In genomic region chr11:78907636-78908035, GRCh38 we compare ENCODE assay signal across 25 cellular contexts.
A peak's percentile ranks its signal among the peaks of the same experiment; 100 is the strongest.
DNase-seq lines count a peak whose midpoint lies in the region; ATAC-seq and TF ChIP-seq lines count a peak whose summit lies in the region.
"Had no signal": no experiment of that assay in that cellular context is flagged by ENCODE, and none has a peak within 500 bp of the region (broad histone marks: within the 10 kb centered on the region; RNA-seq: fewer than 3 reads in every experiment).

No MANE protein-coding gene starts in this region.

- H3K27me3 ChIP-seq in IMR-90 (ENCODE audit: control insufficient read depth, insufficient read depth, low read length) (no peaks in the 10 kb centered on the region), lung (ENCODE audit: control insufficient read depth, insufficient read depth) (no peaks in the 10 kb centered on the region), neuronal stem cell (ENCODE audit: control insufficient read depth in 3 of 3, insufficient read depth in 3 of 3, low read depth in 1 of 3, low read length in 3 of 3) (no peaks in the 10 kb centered on the region)
- H3K27me3 ChIP-seq: esophagus muscularis mucosa, sigmoid colon, upper lobe of right lung had no signal

- H4K5ac ChIP-seq in IMR-90 (ENCODE audit: low read depth, low read length), result no peak overlapping the region

- H2AK9ac ChIP-seq in IMR-90 (replicated peaks; ENCODE audit: low read depth, low read length, poor library complexity), result no peak overlapping the region

- H2AFZ ChIP-seq in IMR-90 (replicated peaks; ENCODE audit: low read length, poor library complexity) (no peak overlapping the region), neuronal stem cell (ENCODE audit: low read length) (no peak overlapping the region)

- POLR2A ChIA-PET in IMR-90 (lab: Charles Lee; ENCODE audit: unreplicated experiment), result no interaction called here

- no peaks in the 10 kb centered on the region for H3K9me3 Mint-ChIP-seq in Calu3 (ENCODE audit: low read depth, unreplicated experiment)
- H3K9me3 Mint-ChIP-seq: neural crest cell; stimulated activated effector memory CD8-positive, alpha-beta T cell treated with anti-CD3 and anti-CD28 coated beads, Interleukin-12 subunit alpha, Interleukin-12 subunit beta, amount 100 ng/mL, for 72 hours; T-helper 2 cell treated with Interferon-gamma antibody and Interleukin-4, amounts not matched to agents 5 μg/mL and 100 μg/mL, for 36 hours had no signal

- in situ Hi-C loops in IMR-90 (cut with MboI; ENCODE audit: low sequenced_read_pairs), result no loop called here

- TF ChIP-seq CTCF in Calu3 (IDR thresholded peaks at IDR 0.05; ENCODE audit: unreplicated experiment) (no peak), IMR-90 (conservative IDR thresholded peaks at IDR 0.05; ENCODE audit: low read depth, low read length) (no peak), lung (IDR thresholded peaks at IDR 0.05; ENCODE audit: control extremely low read depth, extremely low read depth) (no peak)

- H3K18ac ChIP-seq in IMR-90 (ENCODE audit: low read depth, low read length), result no peak overlapping the region
- H3K18ac ChIP-seq in neuronal stem cell (ENCODE audit: low read length), result no peak overlapping the region

- no peak overlapping the region for H4K8ac ChIP-seq in IMR-90 (ENCODE audit: low read depth in 2 of 2, low read length in 2 of 2)
- H4K8ac ChIP-seq in neuronal stem cell (ENCODE audit: low read depth, low read length), result no peak overlapping the region

- H3K9ac ChIP-seq in IMR-90 (ENCODE audit: low read depth, low read length), result no peak overlapping the region
- H3K9ac ChIP-seq in neuronal stem cell (ENCODE audit: low read depth, low read length, poor library complexity), result no peak overlapping the region

- dilution Hi-C loops in IMR-90 (cut with HindIII; ENCODE audit: low sequenced_read_pairs, unreplicated experiment), result no loop called here

- H2BK15ac ChIP-seq in IMR-90 (ENCODE audit: low read depth, low read length) (no peak overlapping the region), neuronal stem cell (ENCODE audit: low read length) (no peak overlapping the region)

- BruUV-seq in Calu3 (replicated peaks; lab: Mats Ljungman, UMichigan), result no TSS peak
- no TSS peak for BruUV-seq in IMR-90 (replicated peaks; lab: Mats Ljungman, UMichigan)

- no CpG with 5 or more reads among the region's 4 CpGs for WGBS in IMR-90 (ENCODE audit: extremely low coverage in 2 of 2, insufficient read length in 1 of 2), 2 experiments
- WGBS in lung, 2 donors, result 58 to 89% methylated on average over 4 of the region's 4 CpGs
- WGBS in neuronal stem cell (ENCODE audit: extremely low coverage in 2 of 2, insufficient read length in 2 of 2, insufficient replicate concordance in 1 of 2), 2 donors, result no CpG with 5 or more reads among the region's 4 CpGs

- no peak overlapping the region for H2BK12ac ChIP-seq in neuronal stem cell (ENCODE audit: low read length)

- no peak overlapping the region for H2BK20ac ChIP-seq in IMR-90 (ENCODE audit: low read depth, low read length)

- H3K36me3 ChIP-seq in IMR-90 (ENCODE audit: control insufficient read depth, insufficient read depth, low read length), result no peaks in the 10 kb centered on the region; the same call in 1 of the 2 replicates
- H3K36me3 ChIP-seq in lung (ENCODE audit: control insufficient read depth in 2 of 2, insufficient read depth in 2 of 2, low read length in 2 of 2), result no peaks in the 10 kb centered on the region
- H3K36me3 ChIP-seq in neuronal stem cell (replicated peaks in 1 of 2; ENCODE audit: control insufficient read depth in 2 of 2, insufficient read depth in 2 of 2, low read length in 2 of 2), result no peaks in the 10 kb centered on the region
- H3K36me3 ChIP-seq: esophagus muscularis mucosa, sigmoid colon, upper lobe of right lung had no signal

- H3K4me3 Mint-ChIP-seq in Calu3 (ENCODE audit: low read depth, unreplicated experiment), result no peak overlapping the region
- H3K4me3 Mint-ChIP-seq: activated CD4-positive, alpha-beta T cell treated with anti-CD3 and anti-CD28 coated beads for 36 hours; activated CD8-positive, alpha-beta T cell treated with anti-CD3 and anti-CD28 coated beads, Interleukin-2, amount 10 ng/mL, durations not matched to agents 7 days and 5 days; activated naive CD8-positive, alpha-beta T cell; CD14-positive monocyte; neural crest cell; stimulated activated effector memory CD8-positive, alpha-beta T cell treated with anti-CD3 and anti-CD28 coated beads, Interleukin-12 subunit alpha, Interleukin-12 subunit beta, amount 100 ng/mL, for 72 hours; T-helper 2 cell treated with Interferon-gamma antibody and Interleukin-4, amounts not matched to agents 5 μg/mL and 100 μg/mL, for 36 hours had no signal

- no peak overlapping the region for H2BK120ac ChIP-seq in IMR-90 (ENCODE audit: low read depth, low read length)
- no peak overlapping the region for H2BK120ac ChIP-seq in neuronal stem cell (ENCODE audit: low read depth, low read length)

- H4K91ac ChIP-seq in IMR-90 (ENCODE audit: insufficient read depth, low read depth, low read length), result no peak overlapping the region
- no peak overlapping the region for H4K91ac ChIP-seq in neuronal stem cell (ENCODE audit: low read depth, low read length, poor library complexity)

- H3K79me1 ChIP-seq in IMR-90 (ENCODE audit: low read depth in 1 of 2, low read length in 2 of 2) (no peaks in the 10 kb centered on the region), neuronal stem cell (ENCODE audit: low read depth, low read length) (no peaks in the 10 kb centered on the region)

- H3K4me1 Mint-ChIP-seq in Calu3 (ENCODE audit: low read depth, unreplicated experiment), result peaks cover 10% of the 10 kb centered on the region
- H3K4me1 Mint-ChIP-seq: activated CD4-positive, alpha-beta T cell treated with anti-CD3 and anti-CD28 coated beads for 36 hours; CD14-positive monocyte; stimulated activated effector memory CD8-positive, alpha-beta T cell treated with anti-CD3 and anti-CD28 coated beads, Interleukin-12 subunit alpha, Interleukin-12 subunit beta, amount 100 ng/mL, for 72 hours had no signal

- H3K56ac ChIP-seq in IMR-90 (ENCODE audit: extremely low read depth, insufficient read depth, low read length), result no peak overlapping the region

- ATAC-seq in IMR-90 (ENCODE audit: low read depth) (no peak), lung (ENCODE audit: insufficient read depth, low FRiP score) (peak; percentile 61)
- ATAC-seq: activated CD4-positive, alpha-beta T cell treated with anti-CD3 and anti-CD28 coated beads for 36 hours; activated CD8-positive, alpha-beta T cell treated with anti-CD3 and anti-CD28 coated beads, Interleukin-2, amount 10 ng/mL, durations not matched to agents 7 days and 5 days; stimulated activated effector memory CD8-positive, alpha-beta T cell treated with anti-CD3 and anti-CD28 coated beads, Interleukin-12 subunit alpha, Interleukin-12 subunit beta, amount 100 ng/mL, for 72 hours; upper lobe of right lung had no signal

- H4K20me1 ChIP-seq in IMR-90 (ENCODE audit: insufficient read depth, low read length), result no peaks in the 10 kb centered on the region

- H3K27ac ChIP-seq in IMR-90 (ENCODE audit: insufficient read depth, low read length) (no peak overlapping the region), epithelial cell of prostate (no peak overlapping the region), lung (ENCODE audit: low read depth in 1 of 2, low read length in 1 of 2) (no peak overlapping the region), neuronal stem cell (replicated peaks; ENCODE audit: low read length) (no peak overlapping the region)
- H3K27ac ChIP-seq: coronary artery, esophagus muscularis mucosa, sigmoid colon, upper lobe of right lung had no signal

- H3K14ac ChIP-seq in IMR-90 (replicated peaks; ENCODE audit: low read depth, low read length), result no peak overlapping the region
- no peak overlapping the region for H3K14ac ChIP-seq in neuronal stem cell (ENCODE audit: low read length)

- TF ChIP-seq POLR2A in IMR-90 (IDR thresholded peaks at IDR 0.05; ENCODE audit: low read depth, low read length), result no peak

- H3K9me1 ChIP-seq in IMR-90 (ENCODE audit: insufficient read depth, low read length), result peaks cover 4% of the 10 kb centered on the region; the same call in 1 of the 2 replicates

- H3K4me1 ChIP-seq in IMR-90 (ENCODE audit: control insufficient read depth, insufficient read depth, low read length) (no peaks in the 10 kb centered on the region), lung (ENCODE audit: control insufficient read depth in 2 of 2, insufficient read depth in 2 of 2, low read length in 2 of 2) (no peaks in the 10 kb centered on the region), neuronal stem cell (ENCODE audit: control insufficient read depth in 2 of 2, insufficient read depth in 1 of 2, low read depth in 1 of 2, low read length in 2 of 2) (peaks cover 0 to 2% of the 10 kb centered on the region in 2 donors)
- H3K4me1 ChIP-seq: upper lobe of right lung had no signal

- intact Hi-C loops in Calu3 (cut with micrococcal nuclease; ENCODE audit: unreplicated experiment) (loop anchor here (5.0 kb wide), 1 partner anchor 40 kb away; no protein-coding TSS in a partner anchor), IMR-90 (cut with micrococcal nuclease) (no loop called here)

- peak; percentile 8 for DNase-seq in Calu3
- DNase-seq in IMR-90, result peak; percentile 5
- DNase-seq in epithelial cell of prostate (ENCODE audit: low read depth, low spot score), result peak; percentile 5
- DNase-seq in lung (ENCODE audit: low spot score), result no peak
- no peak for DNase-seq in neuronal stem cell (ENCODE audit: low spot score)
- DNase-seq in hepatic stellate cell (ENCODE audit: low spot score), result no peak
- no peak for DNase-seq in T-helper 1 cell
- DNase-seq: activated CD4-positive, alpha-beta T cell treated with anti-CD3 and anti-CD28 coated beads for 36 hours; activated CD8-positive, alpha-beta T cell treated with anti-CD3 and anti-CD28 coated beads, Interleukin-2, amount 10 ng/mL, durations not matched to agents 7 days and 5 days; aorta; effector memory CD4-positive, alpha-beta T cell; foreskin melanocyte; Kasumi-1; NCI-H187; posterior cingulate gyrus; sigmoid colon; stimulated activated CD4-positive, alpha-beta T cell treated with anti-CD3 and anti-CD28 coated beads, Interleukin-4, amount 100 ng/mL, for 24 hours; upper lobe of right lung had no signal

- H3K4ac ChIP-seq in IMR-90 (ENCODE audit: low read depth, low read length) (no peak overlapping the region), neuronal stem cell (ENCODE audit: low read length) (no peak overlapping the region)

- CTCF ChIA-PET in Calu3 (lab: Charles Lee), result interaction anchor here (1.4 kb wide), 1 partner anchor 40 kb away, joined by 3 read pairs; no protein-coding TSS in a partner anchor
- CTCF ChIA-PET in IMR-90 (lab: Yijun Ruan, JAX), result no interaction called here

- H3K9me3 ChIP-seq in IMR-90 (ENCODE audit: control insufficient read depth, insufficient read depth, low read length), result no peaks in the 10 kb centered on the region
- no peaks in the 10 kb centered on the region for H3K9me3 ChIP-seq in lung (ENCODE audit: control insufficient read depth in 2 of 2, insufficient read depth in 1 of 2, low read length in 1 of 2)
- H3K9me3 ChIP-seq in neuronal stem cell (replicated peaks in 1 of 2; ENCODE audit: control insufficient read depth in 2 of 2, insufficient read depth in 1 of 2, low read depth in 1 of 2, low read length in 2 of 2), result no peaks in the 10 kb centered on the region
- H3K9me3 ChIP-seq: esophagus muscularis mucosa, sigmoid colon, upper lobe of right lung had no signal

- no peak overlapping the region for H2BK5ac ChIP-seq in IMR-90 (ENCODE audit: low read depth, low read length, poor library complexity, severe bottlenecking)
- no peak overlapping the region for H2BK5ac ChIP-seq in neuronal stem cell (ENCODE audit: low read length)

- no peak overlapping the region for H2AK5ac ChIP-seq in IMR-90 (ENCODE audit: low read depth, low read length)
- no peak overlapping the region for H2AK5ac ChIP-seq in neuronal stem cell (ENCODE audit: low read depth, low read length)

- no peak overlapping the region for H3K4me3 ChIP-seq in IMR-90 (ENCODE audit: insufficient read depth, low read depth, low read length)
- H3K4me3 ChIP-seq in lung, result no peak overlapping the region
- H3K4me3 ChIP-seq in neuronal stem cell (ENCODE audit: low read length in 2 of 2), result no peak overlapping the region
- H3K4me3 ChIP-seq: coronary artery, esophagus muscularis mucosa, sigmoid colon, upper lobe of right lung had no signal

- peaks cover 6% of the 10 kb centered on the region for H3K36me3 Mint-ChIP-seq in Calu3 (ENCODE audit: insufficient read depth, unreplicated experiment)
- H3K36me3 Mint-ChIP-seq: activated naive CD8-positive, alpha-beta T cell; CD14-positive monocyte; stimulated activated effector memory CD8-positive, alpha-beta T cell treated with anti-CD3 and anti-CD28 coated beads, Interleukin-12 subunit alpha, Interleukin-12 subunit beta, amount 100 ng/mL, for 72 hours had no signal

- no peak overlapping the region for H3K27ac Mint-ChIP-seq in Calu3 (ENCODE audit: unreplicated experiment)
- H3K27ac Mint-ChIP-seq: activated CD4-positive, alpha-beta T cell treated with anti-CD3 and anti-CD28 coated beads for 36 hours; activated CD8-positive, alpha-beta T cell treated with anti-CD3 and anti-CD28 coated beads, Interleukin-2, amount 10 ng/mL, durations not matched to agents 7 days and 5 days; activated naive CD8-positive, alpha-beta T cell; stimulated activated effector memory CD8-positive, alpha-beta T cell treated with anti-CD3 and anti-CD28 coated beads, Interleukin-12 subunit alpha, Interleukin-12 subunit beta, amount 100 ng/mL, for 72 hours; T-helper 2 cell treated with Interferon-gamma antibody and Interleukin-4, amounts not matched to agents 5 μg/mL and 100 μg/mL, for 36 hours had no signal

- H3K23ac ChIP-seq in IMR-90 (ENCODE audit: low read depth, low read length) (no peak overlapping the region), neuronal stem cell (ENCODE audit: low read depth, low read length, poor library complexity) (no peak overlapping the region)

- TF ChIP-seq RAD21 in IMR-90 (IDR thresholded peaks at IDR 0.05; ENCODE audit: low read length), result no peak

- no peaks in the 10 kb centered on the region for H3K27me3 Mint-ChIP-seq in Calu3 (ENCODE audit: unreplicated experiment)

- no peak overlapping the region for H3K4me2 ChIP-seq in IMR-90 (ENCODE audit: low read depth, low read length)
- no peak overlapping the region for H3K4me2 ChIP-seq in neuronal stem cell (ENCODE audit: insufficient read depth, low read length, poor library complexity, severe bottlenecking)

Comparison
In these comparisons a context has a peak if more than half of its experiments do, and no peak if none do; other contexts are left out.
1. DNase-seq: peak in Calu3 (single experiment), IMR-90 (single experiment) and epithelial cell of prostate (single experiment); none in lung (single experiment), neuronal stem cell (single experiment), hepatic stellate cell (single experiment) and T-helper 1 cell (0 of 5).